20 cellular contexts compared by ENCODE assay signal in genomic region chr1:226371866-226372490, GRCh38.
"Had no signal": no experiment of that assay in that cellular context is flagged by ENCODE, and none has a peak within 500 bp of the region (broad histone marks: within the 10 kb centered on the region; RNA-seq: fewer than 3 reads in every experiment).

No MANE protein-coding gene starts in this region.

- H3K27ac Mint-ChIP-seq: activated CD8-positive, alpha-beta T cell treated with anti-CD3 and anti-CD28 coated beads, Interleukin-2, amount 10 ng/mL, durations not matched to agents 7 days and 5 days; stimulated activated naive CD8-positive, alpha-beta T cell treated with anti-CD3 and anti-CD28 coated beads, Interleukin-15, Interleukin-2, amounts not matched to agents 100 ng/mL and 50 ng/mL, for 24 hours; type B pancreatic cell had no signal

- H3K9me3 ChIP-seq: adrenal gland, prostate gland had no signal

- DNase-seq: activated CD4-positive, alpha-beta T cell treated with anti-CD3 and anti-CD28 coated beads, Interleukin-2, amount 10 ng/mL, durations not matched to agents 24 days and 14 days; activated CD4-positive, CD25-positive, alpha-beta regulatory T cell; activated CD8-positive, alpha-beta T cell treated with anti-CD3 and anti-CD28 coated beads, Interleukin-2, amount 10 ng/mL, durations not matched to agents 7 days and 5 days; activated gamma-delta T cell; activated T-cell treated with anti-CD3 and anti-CD28 coated beads, Interleukin-2, amount 50 U/mL, for 48 hours; adrenal gland; effector memory CD8-positive, alpha-beta T cell; foreskin fibroblast; left colon; right cardiac atrium; stimulated activated CD4-positive, alpha-beta T cell treated with anti-CD3 and anti-CD28 coated beads, Interleukin-2, amount 100 ng/mL, for 24 hours; T-helper 1 cell; T-helper 9 cell had no signal

- H3K4me3 Mint-ChIP-seq: activated CD4-positive, alpha-beta T cell treated with anti-CD3 and anti-CD28 coated beads, Interleukin-2, amount 10 ng/mL, durations not matched to agents 24 days and 14 days; activated CD8-positive, alpha-beta T cell treated with anti-CD3 and anti-CD28 coated beads, Interleukin-2, amount 10 ng/mL, durations not matched to agents 7 days and 5 days; effector memory CD8-positive, alpha-beta T cell; stimulated activated naive CD8-positive, alpha-beta T cell treated with anti-CD3 and anti-CD28 coated beads, Interleukin-15, Interleukin-2, amounts not matched to agents 100 ng/mL and 50 ng/mL, for 24 hours; type B pancreatic cell had no signal

- H3K27me3 ChIP-seq: adrenal gland, hepatocyte had no signal

- H3K4me1 ChIP-seq: adrenal gland, prostate gland had no signal

- H3K27ac ChIP-seq: adrenal gland, epithelial cell of prostate, hepatocyte, prostate gland had no signal

- H3K4me3 ChIP-seq: adrenal gland, hepatocyte, lung, prostate gland had no signal

- ATAC-seq: activated CD8-positive, alpha-beta T cell treated with anti-CD3 and anti-CD28 coated beads, Interleukin-2, amount 10 ng/mL, durations not matched to agents 7 days and 5 days; activated naive CD4-positive, alpha-beta T cell treated with anti-CD3 and anti-CD28 coated beads, Interleukin-2, amount 50 U/mL, for 72 hours; effector memory CD8-positive, alpha-beta T cell; left colon had no signal

- H3K27me3 Mint-ChIP-seq: activated CD4-positive, alpha-beta T cell treated with anti-CD3 and anti-CD28 coated beads, Interleukin-2, amount 10 ng/mL, durations not matched to agents 24 days and 14 days; effector memory CD8-positive, alpha-beta T cell; stimulated activated naive CD8-positive, alpha-beta T cell treated with anti-CD3 and anti-CD28 coated beads, Interleukin-15, Interleukin-2, amounts not matched to agents 100 ng/mL and 50 ng/mL, for 24 hours; type B pancreatic cell had no signal

- H3K9me3 Mint-ChIP-seq: activated CD4-positive, alpha-beta T cell treated with anti-CD3 and anti-CD28 coated beads, Interleukin-2, amount 10 ng/mL, durations not matched to agents 24 days and 14 days; activated naive CD4-positive, alpha-beta T cell treated with anti-CD3 and anti-CD28 coated beads, Interleukin-2, amount 50 U/mL, for 72 hours; effector memory CD8-positive, alpha-beta T cell; stimulated activated naive CD8-positive, alpha-beta T cell treated with anti-CD3 and anti-CD28 coated beads, Interleukin-15, Interleukin-2, amounts not matched to agents 100 ng/mL and 50 ng/mL, for 24 hours; type B pancreatic cell had no signal
